Comparison of ENCODE assay signal across 1 cellular context in genomic region chr3:15553749-15554148, GRCh38.
TF ChIP-seq lines count a peak whose summit lies in the region.

No MANE protein-coding gene starts in this region.

TF ChIP-seq in HepG2, 621 proteins besides CTCF, POLR2A, EP300 and RAD21 (continued from another document and continues in another):
- TF ChIP-seq, protein P1, sequence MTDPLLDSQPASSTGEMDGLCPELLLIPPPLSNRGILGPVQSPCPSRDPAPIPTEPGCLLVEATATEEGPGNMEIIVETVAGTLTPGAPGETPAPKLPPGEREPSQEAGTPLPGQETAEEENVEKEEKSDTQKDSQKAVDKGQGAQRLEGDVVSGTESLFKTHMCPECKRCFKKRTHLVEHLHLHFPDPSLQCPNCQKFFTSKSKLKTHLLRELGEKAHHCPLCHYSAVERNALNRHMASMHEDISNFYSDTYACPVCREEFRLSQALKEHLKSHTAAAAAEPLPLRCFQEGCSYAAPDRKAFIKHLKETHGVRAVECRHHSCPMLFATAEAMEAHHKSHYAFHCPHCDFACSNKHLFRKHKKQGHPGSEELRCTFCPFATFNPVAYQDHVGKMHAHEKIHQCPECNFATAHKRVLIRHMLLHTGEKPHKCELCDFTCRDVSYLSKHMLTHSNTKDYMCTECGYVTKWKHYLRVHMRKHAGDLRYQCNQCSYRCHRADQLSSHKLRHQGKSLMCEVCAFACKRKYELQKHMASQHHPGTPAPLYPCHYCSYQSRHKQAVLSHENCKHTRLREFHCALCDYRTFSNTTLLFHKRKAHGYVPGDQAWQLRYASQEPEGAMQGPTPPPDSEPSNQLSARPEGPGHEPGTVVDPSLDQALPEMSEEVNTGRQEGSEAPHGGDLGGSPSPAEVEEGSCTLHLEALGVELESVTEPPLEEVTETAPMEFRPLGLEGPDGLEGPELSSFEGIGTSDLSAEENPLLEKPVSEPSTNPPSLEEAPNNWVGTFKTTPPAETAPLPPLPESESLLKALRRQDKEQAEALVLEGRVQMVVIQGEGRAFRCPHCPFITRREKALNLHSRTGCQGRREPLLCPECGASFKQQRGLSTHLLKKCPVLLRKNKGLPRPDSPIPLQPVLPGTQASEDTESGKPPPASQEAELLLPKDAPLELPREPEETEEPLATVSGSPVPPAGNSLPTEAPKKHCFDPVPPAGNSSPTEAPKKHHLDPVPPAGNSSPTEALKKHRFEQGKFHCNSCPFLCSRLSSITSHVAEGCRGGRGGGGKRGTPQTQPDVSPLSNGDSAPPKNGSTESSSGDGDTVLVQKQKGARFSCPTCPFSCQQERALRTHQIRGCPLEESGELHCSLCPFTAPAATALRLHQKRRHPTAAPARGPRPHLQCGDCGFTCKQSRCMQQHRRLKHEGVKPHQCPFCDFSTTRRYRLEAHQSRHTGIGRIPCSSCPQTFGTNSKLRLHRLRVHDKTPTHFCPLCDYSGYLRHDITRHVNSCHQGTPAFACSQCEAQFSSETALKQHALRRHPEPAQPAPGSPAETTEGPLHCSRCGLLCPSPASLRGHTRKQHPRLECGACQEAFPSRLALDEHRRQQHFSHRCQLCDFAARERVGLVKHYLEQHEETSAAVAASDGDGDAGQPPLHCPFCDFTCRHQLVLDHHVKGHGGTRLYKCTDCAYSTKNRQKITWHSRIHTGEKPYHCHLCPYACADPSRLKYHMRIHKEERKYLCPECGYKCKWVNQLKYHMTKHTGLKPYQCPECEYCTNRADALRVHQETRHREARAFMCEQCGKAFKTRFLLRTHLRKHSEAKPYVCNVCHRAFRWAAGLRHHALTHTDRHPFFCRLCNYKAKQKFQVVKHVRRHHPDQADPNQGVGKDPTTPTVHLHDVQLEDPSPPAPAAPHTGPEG (CRISPR knock-in tag; IDR thresholded peaks at IDR 0.05), result no peak
- no peak for TF ChIP-seq ZNF576 (CRISPR knock-in tag; IDR thresholded peaks at IDR 0.05)
- TF ChIP-seq ZNF20 (CRISPR knock-in tag; IDR thresholded peaks at IDR 0.05), result no peak
- TF ChIP-seq ATF7 (IDR thresholded peaks at IDR 0.05), result no peak
- no peak for TF ChIP-seq ATF7 (CRISPR knock-in tag; IDR thresholded peaks at IDR 0.05)
- no peak for TF ChIP-seq HOXA3 (CRISPR knock-in tag; IDR thresholded peaks at IDR 0.05)
- TF ChIP-seq ZNF839 (CRISPR knock-in tag; IDR thresholded peaks at IDR 0.05; ENCODE audit: borderline replicate concordance), result no peak
- TF ChIP-seq PAX8 (CRISPR knock-in tag; IDR thresholded peaks at IDR 0.05; ENCODE audit: borderline replicate concordance), result no peak
- 0 out of 2 replicates have a peak, but pooled peaks have one; percentile 30 for TF ChIP-seq SOX5 (CRISPR knock-in tag; IDR thresholded peaks at IDR 0.05; ENCODE audit: borderline replicate concordance)
- TF ChIP-seq, protein P2, sequence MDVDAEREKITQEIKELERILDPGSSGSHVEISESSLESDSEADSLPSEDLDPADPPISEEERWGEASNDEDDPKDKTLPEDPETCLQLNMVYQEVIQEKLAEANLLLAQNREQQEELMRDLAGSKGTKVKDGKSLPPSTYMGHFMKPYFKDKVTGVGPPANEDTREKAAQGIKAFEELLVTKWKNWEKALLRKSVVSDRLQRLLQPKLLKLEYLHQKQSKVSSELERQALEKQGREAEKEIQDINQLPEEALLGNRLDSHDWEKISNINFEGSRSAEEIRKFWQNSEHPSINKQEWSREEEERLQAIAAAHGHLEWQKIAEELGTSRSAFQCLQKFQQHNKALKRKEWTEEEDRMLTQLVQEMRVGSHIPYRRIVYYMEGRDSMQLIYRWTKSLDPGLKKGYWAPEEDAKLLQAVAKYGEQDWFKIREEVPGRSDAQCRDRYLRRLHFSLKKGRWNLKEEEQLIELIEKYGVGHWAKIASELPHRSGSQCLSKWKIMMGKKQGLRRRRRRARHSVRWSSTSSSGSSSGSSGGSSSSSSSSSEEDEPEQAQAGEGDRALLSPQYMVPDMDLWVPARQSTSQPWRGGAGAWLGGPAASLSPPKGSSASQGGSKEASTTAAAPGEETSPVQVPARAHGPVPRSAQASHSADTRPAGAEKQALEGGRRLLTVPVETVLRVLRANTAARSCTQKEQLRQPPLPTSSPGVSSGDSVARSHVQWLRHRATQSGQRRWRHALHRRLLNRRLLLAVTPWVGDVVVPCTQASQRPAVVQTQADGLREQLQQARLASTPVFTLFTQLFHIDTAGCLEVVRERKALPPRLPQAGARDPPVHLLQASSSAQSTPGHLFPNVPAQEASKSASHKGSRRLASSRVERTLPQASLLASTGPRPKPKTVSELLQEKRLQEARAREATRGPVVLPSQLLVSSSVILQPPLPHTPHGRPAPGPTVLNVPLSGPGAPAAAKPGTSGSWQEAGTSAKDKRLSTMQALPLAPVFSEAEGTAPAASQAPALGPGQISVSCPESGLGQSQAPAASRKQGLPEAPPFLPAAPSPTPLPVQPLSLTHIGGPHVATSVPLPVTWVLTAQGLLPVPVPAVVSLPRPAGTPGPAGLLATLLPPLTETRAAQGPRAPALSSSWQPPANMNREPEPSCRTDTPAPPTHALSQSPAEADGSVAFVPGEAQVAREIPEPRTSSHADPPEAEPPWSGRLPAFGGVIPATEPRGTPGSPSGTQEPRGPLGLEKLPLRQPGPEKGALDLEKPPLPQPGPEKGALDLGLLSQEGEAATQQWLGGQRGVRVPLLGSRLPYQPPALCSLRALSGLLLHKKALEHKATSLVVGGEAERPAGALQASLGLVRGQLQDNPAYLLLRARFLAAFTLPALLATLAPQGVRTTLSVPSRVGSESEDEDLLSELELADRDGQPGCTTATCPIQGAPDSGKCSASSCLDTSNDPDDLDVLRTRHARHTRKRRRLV (CRISPR knock-in tag; IDR thresholded peaks at IDR 0.05), result no peak
- no peak for TF ChIP-seq KLF9 (CRISPR knock-in tag; IDR thresholded peaks at IDR 0.05; ENCODE audit: low read depth)
- TF ChIP-seq FOXP1 (IDR thresholded peaks at IDR 0.05), result no peak
- peak; percentile 63 for TF ChIP-seq FOXP1 (CRISPR knock-in tag; IDR thresholded peaks at IDR 0.05)
- no peak for TF ChIP-seq ELF4 (CRISPR knock-in tag; IDR thresholded peaks at IDR 0.05; ENCODE audit: borderline replicate concordance)
- TF ChIP-seq E2F2 (CRISPR knock-in tag; IDR thresholded peaks at IDR 0.05; ENCODE audit: borderline replicate concordance), result no peak
- TF ChIP-seq ZFX (CRISPR knock-in tag; IDR thresholded peaks at IDR 0.05; ENCODE audit: low read depth), result peak; percentile 46; the same call in 1 of the 2 replicates
- no peak for TF ChIP-seq ZNF564 (CRISPR knock-in tag; IDR thresholded peaks at IDR 0.05)
- TF ChIP-seq ZNF678 (CRISPR knock-in tag; IDR thresholded peaks at IDR 0.05), result no peak
- no peak for TF ChIP-seq SMARCC2 (IDR thresholded peaks at IDR 0.05)
- TF ChIP-seq ZMYM4 (CRISPR knock-in tag; IDR thresholded peaks at IDR 0.05), result peak; percentile 71; the same call in 1 of the 2 replicates
- no peak for TF ChIP-seq ZNF225 (CRISPR knock-in tag; IDR thresholded peaks at IDR 0.05)
- no peak for TF ChIP-seq GZF1 (CRISPR knock-in tag; IDR thresholded peaks at IDR 0.05)
- TF ChIP-seq FUBP1 (CRISPR knock-in tag; IDR thresholded peaks at IDR 0.05; ENCODE audit: borderline replicate concordance), result no peak
- peak; percentile 25; the same call in 1 of the 2 replicates for TF ChIP-seq MED1 (CRISPR knock-in tag; IDR thresholded peaks at IDR 0.05)
- TF ChIP-seq ZNF768 (CRISPR knock-in tag; IDR thresholded peaks at IDR 0.05), result no peak
- TF ChIP-seq PHB2 (IDR thresholded peaks at IDR 0.05; ENCODE audit: partially characterized antibody), result no peak
- TF ChIP-seq, protein P3, sequence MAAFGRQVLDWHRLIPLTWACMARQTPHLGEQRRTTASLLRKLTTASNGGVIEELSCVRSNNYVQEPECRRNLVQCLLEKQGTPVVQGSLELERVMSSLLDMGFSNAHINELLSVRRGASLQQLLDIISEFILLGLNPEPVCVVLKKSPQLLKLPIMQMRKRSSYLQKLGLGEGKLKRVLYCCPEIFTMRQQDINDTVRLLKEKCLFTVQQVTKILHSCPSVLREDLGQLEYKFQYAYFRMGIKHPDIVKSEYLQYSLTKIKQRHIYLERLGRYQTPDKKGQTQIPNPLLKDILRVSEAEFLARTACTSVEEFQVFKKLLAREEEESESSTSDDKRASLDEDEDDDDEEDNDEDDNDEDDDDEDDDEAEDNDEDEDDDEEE (CRISPR knock-in tag; IDR thresholded peaks at IDR 0.05), result no peak
- TF ChIP-seq HOXA7 (CRISPR knock-in tag; IDR thresholded peaks at IDR 0.05), result no peak
- TF ChIP-seq SIN3B (IDR thresholded peaks at IDR 0.05; ENCODE audit: low read length), result no peak
- TF ChIP-seq, protein P4, sequence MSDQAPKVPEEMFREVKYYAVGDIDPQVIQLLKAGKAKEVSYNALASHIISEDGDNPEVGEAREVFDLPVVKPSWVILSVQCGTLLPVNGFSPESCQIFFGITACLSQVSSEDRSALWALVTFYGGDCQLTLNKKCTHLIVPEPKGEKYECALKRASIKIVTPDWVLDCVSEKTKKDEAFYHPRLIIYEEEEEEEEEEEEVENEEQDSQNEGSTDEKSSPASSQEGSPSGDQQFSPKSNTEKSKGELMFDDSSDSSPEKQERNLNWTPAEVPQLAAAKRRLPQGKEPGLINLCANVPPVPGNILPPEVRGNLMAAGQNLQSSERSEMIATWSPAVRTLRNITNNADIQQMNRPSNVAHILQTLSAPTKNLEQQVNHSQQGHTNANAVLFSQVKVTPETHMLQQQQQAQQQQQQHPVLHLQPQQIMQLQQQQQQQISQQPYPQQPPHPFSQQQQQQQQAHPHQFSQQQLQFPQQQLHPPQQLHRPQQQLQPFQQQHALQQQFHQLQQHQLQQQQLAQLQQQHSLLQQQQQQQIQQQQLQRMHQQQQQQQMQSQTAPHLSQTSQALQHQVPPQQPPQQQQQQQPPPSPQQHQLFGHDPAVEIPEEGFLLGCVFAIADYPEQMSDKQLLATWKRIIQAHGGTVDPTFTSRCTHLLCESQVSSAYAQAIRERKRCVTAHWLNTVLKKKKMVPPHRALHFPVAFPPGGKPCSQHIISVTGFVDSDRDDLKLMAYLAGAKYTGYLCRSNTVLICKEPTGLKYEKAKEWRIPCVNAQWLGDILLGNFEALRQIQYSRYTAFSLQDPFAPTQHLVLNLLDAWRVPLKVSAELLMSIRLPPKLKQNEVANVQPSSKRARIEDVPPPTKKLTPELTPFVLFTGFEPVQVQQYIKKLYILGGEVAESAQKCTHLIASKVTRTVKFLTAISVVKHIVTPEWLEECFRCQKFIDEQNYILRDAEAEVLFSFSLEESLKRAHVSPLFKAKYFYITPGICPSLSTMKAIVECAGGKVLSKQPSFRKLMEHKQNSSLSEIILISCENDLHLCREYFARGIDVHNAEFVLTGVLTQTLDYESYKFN (CRISPR knock-in tag; conservative IDR thresholded peaks at IDR 0.05), result 0 out of 2 replicates have a peak, but pooled peaks have one; percentile 31
- TF ChIP-seq, protein P5, sequence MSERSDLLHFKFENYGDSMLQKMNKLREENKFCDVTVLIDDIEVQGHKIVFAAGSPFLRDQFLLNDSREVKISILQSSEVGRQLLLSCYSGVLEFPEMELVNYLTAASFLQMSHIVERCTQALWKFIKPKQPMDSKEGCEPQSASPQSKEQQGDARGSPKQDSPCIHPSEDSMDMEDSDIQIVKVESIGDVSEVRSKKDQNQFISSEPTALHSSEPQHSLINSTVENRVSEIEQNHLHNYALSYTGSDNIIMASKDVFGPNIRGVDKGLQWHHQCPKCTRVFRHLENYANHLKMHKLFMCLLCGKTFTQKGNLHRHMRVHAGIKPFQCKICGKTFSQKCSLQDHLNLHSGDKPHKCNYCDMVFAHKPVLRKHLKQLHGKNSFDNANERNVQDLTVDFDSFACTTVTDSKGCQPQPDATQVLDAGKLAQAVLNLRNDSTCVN (CRISPR knock-in tag; IDR thresholded peaks at IDR 0.05; ENCODE audit: borderline replicate concordance), result no peak
- TF ChIP-seq ZNF33A (CRISPR knock-in tag; IDR thresholded peaks at IDR 0.05; ENCODE audit: borderline replicate concordance), result no peak
- no peak for TF ChIP-seq ZBTB25 (CRISPR knock-in tag; IDR thresholded peaks at IDR 0.05)
- no peak for TF ChIP-seq SP140L (CRISPR knock-in tag; IDR thresholded peaks at IDR 0.05; ENCODE audit: borderline replicate concordance)
- TF ChIP-seq ZNF614 (CRISPR knock-in tag; IDR thresholded peaks at IDR 0.05; ENCODE audit: borderline replicate concordance), result no peak
- TF ChIP-seq ZNF790 (CRISPR knock-in tag; IDR thresholded peaks at IDR 0.05; ENCODE audit: borderline replicate concordance), result no peak
- no peak for TF ChIP-seq TIGD3 (CRISPR knock-in tag; IDR thresholded peaks at IDR 0.05; ENCODE audit: borderline replicate concordance)
- TF ChIP-seq ZNF605 (CRISPR knock-in tag; IDR thresholded peaks at IDR 0.05), result no peak
